In genomic region chr17:79984045-79984840, GRCh38 we compare ENCODE assay signal across 2 cellular contexts.
TF ChIP-seq lines count a peak whose summit lies in the region.

No MANE protein-coding gene starts in this region.

TF ChIP-seq in WTC11, 78 proteins besides CTCF, POLR2A, EP300 and RAD21:
- TF ChIP-seq ZNF121 (CRISPR knock-in tag; IDR thresholded peaks at IDR 0.05) = peak; percentile 50; the same call in 1 of the 2 replicates
- TF ChIP-seq, protein P1, sequence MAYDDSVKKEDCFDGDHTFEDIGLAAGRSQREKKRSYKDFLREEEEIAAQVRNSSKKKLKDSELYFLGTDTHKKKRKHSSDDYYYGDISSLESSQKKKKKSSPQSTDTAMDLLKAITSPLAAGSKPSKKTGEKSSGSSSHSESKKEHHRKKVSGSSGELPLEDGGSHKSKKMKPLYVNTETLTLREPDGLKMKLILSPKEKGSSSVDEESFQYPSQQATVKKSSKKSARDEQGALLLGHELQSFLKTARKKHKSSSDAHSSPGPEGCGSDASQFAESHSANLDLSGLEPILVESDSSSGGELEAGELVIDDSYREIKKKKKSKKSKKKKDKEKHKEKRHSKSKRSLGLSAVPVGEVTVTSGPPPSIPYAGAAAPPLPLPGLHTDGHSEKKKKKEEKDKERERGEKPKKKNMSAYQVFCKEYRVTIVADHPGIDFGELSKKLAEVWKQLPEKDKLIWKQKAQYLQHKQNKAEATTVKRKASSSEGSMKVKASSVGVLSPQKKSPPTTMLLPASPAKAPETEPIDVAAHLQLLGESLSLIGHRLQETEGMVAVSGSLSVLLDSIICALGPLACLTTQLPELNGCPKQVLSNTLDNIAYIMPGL (CRISPR knock-in tag; IDR thresholded peaks at IDR 0.05) = no peak

TF ChIP-seq in HepG2, 621 proteins besides CTCF, POLR2A, EP300 and RAD21:
- TF ChIP-seq ZNF121 (CRISPR knock-in tag; IDR thresholded peaks at IDR 0.05) (peak; percentile 55; the same call in 1 of the 2 replicates), RBAK (CRISPR knock-in tag; IDR thresholded peaks at IDR 0.05) (no peak), ZNF543 (CRISPR knock-in tag; IDR thresholded peaks at IDR 0.05) (no peak), MAFF (IDR thresholded peaks at IDR 0.05; ENCODE audit: low read depth, low read length) (no peak), TBX2 (CRISPR knock-in tag; IDR thresholded peaks at IDR 0.05; ENCODE audit: borderline replicate concordance) (no peak), FOXJ3 (CRISPR knock-in tag; IDR thresholded peaks at IDR 0.05; ENCODE audit: borderline replicate concordance) (no peak), CREM (IDR thresholded peaks at IDR 0.05) (no peak), CREM (CRISPR knock-in tag; IDR thresholded peaks at IDR 0.05) (no peak)
